ENCODE assay signal across 21 cellular contexts in the genomic region with DNA sequence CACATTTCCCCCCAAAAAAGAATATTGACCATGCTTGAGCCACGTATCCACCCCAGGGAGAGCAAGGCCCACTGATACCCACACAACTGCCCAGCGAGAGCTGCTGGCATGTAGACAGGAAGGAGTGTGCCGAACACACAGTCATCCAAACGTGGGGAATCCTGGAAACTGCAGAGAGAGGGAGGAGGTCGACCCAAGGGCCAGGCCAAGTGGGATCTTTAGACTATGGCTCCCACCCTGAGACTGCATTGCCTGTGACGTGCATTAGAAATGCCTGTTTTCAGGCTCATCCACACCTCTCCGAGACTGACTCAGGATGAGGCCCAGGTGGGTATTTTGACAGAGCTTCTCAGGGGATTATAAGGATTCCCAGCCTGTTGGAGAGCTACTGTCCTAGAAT.
"Had no signal": no experiment of that assay in that cellular context is flagged by ENCODE, and none has a peak within 500 bp of the region (broad histone marks: within the 10 kb centered on the region; RNA-seq: fewer than 3 reads in every experiment).

No MANE protein-coding gene starts in this region.

- DNase-seq: activated CD4-positive, alpha-beta T cell treated with anti-CD3 and anti-CD28 coated beads for 4 hours; activated CD4-positive, alpha-beta T cell treated with anti-CD3 and anti-CD28 coated beads, Interleukin-2, amount 50 U/mL, for 48 hours; activated CD4-positive, CD25-positive, alpha-beta regulatory T cell; amygdala; gastrocnemius medialis; head of caudate nucleus; hypothalamus; left ventricle myocardium superior; mammary epithelial cell; pancreas; psoas muscle; right cardiac atrium; stimulated activated CD4-positive, alpha-beta T cell treated with anti-CD3 and anti-CD28 coated beads, Interleukin-4, amount 100 ng/mL, for 4 hours; stimulated activated naive CD8-positive, alpha-beta T cell treated with anti-CD3 and anti-CD28 coated beads, Interleukin-15, amount 100 ng/mL, for 72 hours; T-helper 1 cell; T-helper 9 cell; transverse colon had no signal

- H3K27me3 Mint-ChIP-seq: natural killer cell treated with Interleukin-12 subunit alpha and Interleukin-12 subunit beta and Interleukin-15 and Interleukin-18, amount 100 ng/mL, for 72 hours; stimulated activated naive CD8-positive, alpha-beta T cell treated with anti-CD3 and anti-CD28 coated beads, Interleukin-15, amount 100 ng/mL, for 72 hours had no signal

- ATAC-seq: gastrocnemius medialis; left ventricle myocardium superior; natural killer cell treated with Interleukin-12 subunit alpha and Interleukin-12 subunit beta and Interleukin-15 and Interleukin-18, amount 100 ng/mL, for 72 hours; pancreas; psoas muscle; right cardiac atrium; stimulated activated naive CD8-positive, alpha-beta T cell treated with anti-CD3 and anti-CD28 coated beads, Interleukin-15, amount 100 ng/mL, for 72 hours had no signal

- H3K4me1 ChIP-seq: psoas muscle had no signal

- H3K9me3 Mint-ChIP-seq: natural killer cell treated with Interleukin-12 subunit alpha and Interleukin-12 subunit beta and Interleukin-15 and Interleukin-18, amount 100 ng/mL, for 72 hours; stimulated activated naive CD8-positive, alpha-beta T cell treated with anti-CD3 and anti-CD28 coated beads, Interleukin-15, amount 100 ng/mL, for 72 hours had no signal

- H3K4me3 Mint-ChIP-seq: mesothelial cell of epicardium; natural killer cell treated with Interleukin-12 subunit alpha and Interleukin-12 subunit beta and Interleukin-15 and Interleukin-18, amount 100 ng/mL, for 72 hours; stimulated activated naive CD8-positive, alpha-beta T cell treated with anti-CD3 and anti-CD28 coated beads, Interleukin-15, amount 100 ng/mL, for 72 hours had no signal

- H3K27ac ChIP-seq: esophagus muscularis mucosa, gastrocnemius medialis, pancreas, psoas muscle, suprapubic skin, transverse colon had no signal

- H3K9me3 ChIP-seq: esophagus muscularis mucosa, gastrocnemius medialis, pancreas, psoas muscle, suprapubic skin, transverse colon had no signal

- H3K27me3 ChIP-seq: esophagus muscularis mucosa, gastrocnemius medialis, pancreas, suprapubic skin, transverse colon had no signal

- H3K27ac Mint-ChIP-seq: natural killer cell treated with Interleukin-12 subunit alpha and Interleukin-12 subunit beta and Interleukin-15 and Interleukin-18, amount 100 ng/mL, for 72 hours had no signal

- H3K4me3 ChIP-seq: esophagus muscularis mucosa, gastrocnemius medialis, pancreas, psoas muscle, suprapubic skin, transverse colon had no signal

- H3K36me3 ChIP-seq: gastrocnemius medialis, transverse colon had no signal
